Comparison of ENCODE assay signal across 27 cellular contexts in the genomic region with DNA sequence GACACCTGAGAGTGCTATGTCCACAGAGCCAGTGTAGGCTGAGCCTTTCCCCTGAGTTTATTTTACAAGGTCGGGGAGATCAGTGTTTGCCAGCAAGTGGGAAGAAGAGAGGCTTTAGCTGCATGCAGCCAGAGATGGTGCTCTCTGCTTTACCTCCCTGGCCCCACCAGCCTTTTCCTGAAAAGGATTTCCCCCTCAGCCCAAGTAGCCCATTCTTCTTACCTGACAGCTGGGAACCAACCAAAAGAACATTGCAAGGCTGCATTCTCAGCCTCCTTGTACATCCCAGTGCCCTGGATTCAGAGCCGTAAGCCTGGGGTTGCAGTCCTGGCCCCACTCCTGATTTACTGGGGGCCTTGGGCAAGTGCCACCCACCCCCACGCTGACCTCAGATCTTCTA. TPM values are rescaled to one million over a fixed set of nuclear protein-coding genes. Genes with fewer than 3 reads are reported as not detected.
"Had no signal": no experiment of that assay in that cellular context is flagged by ENCODE, and none has a peak within 500 bp of the region (broad histone marks: within the 10 kb centered on the region; RNA-seq: fewer than 3 reads in every experiment).

No MANE protein-coding gene starts in this region.

- H3K4me1 ChIP-seq: esophagus squamous epithelium, parathyroid adenoma, testis, uterus had no signal

- H3K27me3 ChIP-seq: esophagus squamous epithelium, heart right ventricle, testis, transverse colon, uterus had no signal

- H3K27ac Mint-ChIP-seq: activated CD4-positive, alpha-beta T cell treated with anti-CD3 and anti-CD28 coated beads for 36 hours; activated CD8-positive, alpha-beta memory T cell treated with anti-CD3 and anti-CD28 coated beads, Interleukin-2, amount 10 ng/mL, durations not matched to agents 7 days and 5 days; activated CD8-positive, alpha-beta T cell treated with anti-CD3 and anti-CD28 coated beads, Interleukin-2, amount 10 ng/mL, durations not matched to agents 7 days and 5 days; activated naive CD4-positive, alpha-beta T cell treated with anti-CD3 and anti-CD28 coated beads for 36 hours; dendritic cell treated with granulocyte-macrophage colony-stimulating factor and Interleukin-4, amounts not matched to agents 40 ng/mL and 50 ng/mL, for 4 days; nephron progenitor cell had no signal

- H3K9me3 Mint-ChIP-seq: activated naive CD4-positive, alpha-beta T cell treated with anti-CD3 and anti-CD28 coated beads for 36 hours; dendritic cell treated with granulocyte-macrophage colony-stimulating factor and Interleukin-4, amounts not matched to agents 40 ng/mL and 50 ng/mL, for 4 days; nephron progenitor cell had no signal

- H3K9ac ChIP-seq: parathyroid adenoma had no signal

- H2AFZ ChIP-seq: parathyroid adenoma had no signal

- H3K9me3 ChIP-seq: esophagus squamous epithelium, heart right ventricle, left ventricle myocardium inferior, mucosa of descending colon, testis, transverse colon, uterus had no signal

- H3K27me3 Mint-ChIP-seq: activated CD4-positive, alpha-beta T cell treated with anti-CD3 and anti-CD28 coated beads for 36 hours; activated CD8-positive, alpha-beta memory T cell treated with anti-CD3 and anti-CD28 coated beads, Interleukin-2, amount 10 ng/mL, durations not matched to agents 7 days and 5 days had no signal

- DNase-seq: activated CD4-positive, alpha-beta T cell treated with anti-CD3 and anti-CD28 coated beads for 36 hours; activated CD4-positive, CD25-positive, alpha-beta regulatory T cell; activated CD8-positive, alpha-beta memory T cell treated with anti-CD3 and anti-CD28 coated beads, Interleukin-2, amount 10 ng/mL, durations not matched to agents 7 days and 5 days; activated CD8-positive, alpha-beta T cell treated with anti-CD3 and anti-CD28 coated beads, Interleukin-2, amount 10 ng/mL, durations not matched to agents 7 days and 5 days; activated effector memory CD4-positive, alpha-beta T cell treated with Interleukin-2 at 50 U/mL for 16 hours; activated naive CD4-positive, alpha-beta T cell treated with anti-CD3 and anti-CD28 coated beads for 36 hours; amygdala; esophagus squamous epithelium; foreskin melanocyte; heart right ventricle; left ventricle myocardium inferior; mesendoderm; mucosa of descending colon; nephron progenitor cell; nucleus accumbens; right cardiac atrium; stimulated activated CD4-positive, alpha-beta T cell treated with anti-CD3 and anti-CD28 coated beads, Interleukin-2, amount 100 ng/mL, for 48 hours; stimulated activated naive CD4-positive, alpha-beta T cell treated with Interleukin-2 at 50 U/mL for 16 hours; SW 1271; testis; transverse colon; uterus had no signal

- H3K27ac ChIP-seq: esophagus squamous epithelium, left ventricle myocardium inferior, parathyroid adenoma, testis, transverse colon, uterus had no signal

- H3K4me3 ChIP-seq: esophagus squamous epithelium, heart right ventricle, left ventricle myocardium inferior, lung, mucosa of descending colon, testis, transverse colon, uterus had no signal

- ATAC-seq: activated CD4-positive, alpha-beta T cell treated with anti-CD3 and anti-CD28 coated beads for 36 hours; activated CD8-positive, alpha-beta memory T cell treated with anti-CD3 and anti-CD28 coated beads, Interleukin-2, amount 10 ng/mL, durations not matched to agents 7 days and 5 days; activated CD8-positive, alpha-beta T cell treated with anti-CD3 and anti-CD28 coated beads, Interleukin-2, amount 10 ng/mL, durations not matched to agents 7 days and 5 days; heart right ventricle; mucosa of descending colon; right cardiac atrium had no signal

- H3K36me3 Mint-ChIP-seq: activated CD8-positive, alpha-beta memory T cell treated with anti-CD3 and anti-CD28 coated beads, Interleukin-2, amount 10 ng/mL, durations not matched to agents 7 days and 5 days had no signal

- H3K36me3 ChIP-seq: esophagus squamous epithelium, left ventricle myocardium inferior, transverse colon, uterus had no signal

- H3K4me3 Mint-ChIP-seq: activated CD4-positive, alpha-beta T cell treated with anti-CD3 and anti-CD28 coated beads for 36 hours; activated CD8-positive, alpha-beta memory T cell treated with anti-CD3 and anti-CD28 coated beads, Interleukin-2, amount 10 ng/mL, durations not matched to agents 7 days and 5 days; activated CD8-positive, alpha-beta T cell treated with anti-CD3 and anti-CD28 coated beads, Interleukin-2, amount 10 ng/mL, durations not matched to agents 7 days and 5 days; activated naive CD4-positive, alpha-beta T cell treated with anti-CD3 and anti-CD28 coated beads for 36 hours; dendritic cell treated with granulocyte-macrophage colony-stimulating factor and Interleukin-4, amounts not matched to agents 40 ng/mL and 50 ng/mL, for 4 days; nephron progenitor cell had no signal

RNA-seq across cellular contexts. Expression of a gene that starts 57.1 kb away (rescaled TPM):
- total RNA-seq: activated naive CD4-positive, alpha-beta T cell treated with anti-CD3 and anti-CD28 coated beads for 36 hours; esophagus squamous epithelium; glomerular endothelial cell; heart right ventricle; left ventricle myocardium inferior; mucosa of descending colon; right cardiac atrium; skeletal muscle tissue; transverse colon; uterus had no signal
- polyA plus RNA-seq: heart right ventricle, right cardiac atrium had no signal
